Comparison of ENCODE assay signal across 1 cellular context in genomic region chr14:53525608-53526007, GRCh38.
A peak's percentile ranks its signal among the peaks of the same experiment; 100 is the strongest.
TF ChIP-seq lines count a peak whose summit lies in the region.

No MANE protein-coding gene starts in this region.

TF ChIP-seq in H1, 55 proteins besides CTCF, POLR2A, EP300 and RAD21:
- TF ChIP-seq GABPA (IDR thresholded peaks at IDR 0.05; ENCODE audit: borderline replicate concordance, insufficient read depth, low read length) (no peak), CEBPB (IDR thresholded peaks at IDR 0.05; ENCODE audit: low read depth, low read length) (0 out of 2 replicates have a peak, but pooled peaks have one; percentile 17), TAF7 (optimal IDR thresholded peaks at IDR 0.05; ENCODE audit: borderline replicate concordance, low read depth, low read length) (no peak), USF2 (IDR thresholded peaks at IDR 0.05; ENCODE audit: low read length) (no peak)
